Comparison of ENCODE assay signal across 21 cellular contexts in genomic region chr5:28523416-28523815, GRCh38.
DNase-seq lines count a peak whose midpoint lies in the region; ATAC-seq and TF ChIP-seq lines count a peak whose summit lies in the region.
"Had no signal": no experiment of that assay in that cellular context is flagged by ENCODE, and none has a peak within 500 bp of the region (broad histone marks: within the 10 kb centered on the region; RNA-seq: fewer than 3 reads in every experiment).

No MANE protein-coding gene starts in this region.

- H3K36me3 ChIP-seq in RWPE2 (ENCODE audit: low read depth) (no peaks in the 10 kb centered on the region), brain microvascular endothelial cell (replicated peaks) (no peaks in the 10 kb centered on the region), body of pancreas (replicated peaks in 1 of 2; ENCODE audit: insufficient read depth in 1 of 2, low read depth in 2 of 2) (no peaks in the 10 kb centered on the region)
- H3K36me3 ChIP-seq: MG63 had no signal

- peak overlapping the region; percentile 32 for H3K27ac ChIP-seq in RWPE2 (ENCODE audit: poor library complexity, severe bottlenecking)
- H3K27ac ChIP-seq in brain microvascular endothelial cell: peak overlapping the region; percentile 93
- H3K27ac ChIP-seq in body of pancreas: no peak overlapping the region
- H3K27ac ChIP-seq: C4-2B had no signal

- WGBS in body of pancreas, 2 donors: 36 to 42% methylated on average over 1 of the region's 1 CpG

- H3K4me1 ChIP-seq in RWPE2 (ENCODE audit: insufficient read depth, poor library complexity, severe bottlenecking) (peaks cover 19% of the 10 kb centered on the region), body of pancreas (no peaks in the 10 kb centered on the region)
- H3K4me1 ChIP-seq: Caco-2 had no signal

- no peak for TF ChIP-seq CTCF in RWPE2 (IDR thresholded peaks at IDR 0.05; ENCODE audit: poor library complexity, severe bottlenecking)
- TF ChIP-seq CTCF in brain microvascular endothelial cell (IDR thresholded peaks at IDR 0.05; ENCODE audit: low read depth, low read length, missing control alignments): no peak
- no peak for TF ChIP-seq CTCF in nephron (IDR thresholded peaks at IDR 0.05; ENCODE audit: unreplicated experiment in 3 of 3)
- TF ChIP-seq CTCF in body of pancreas (IDR thresholded peaks at IDR 0.05): no peak
- no peak for TF ChIP-seq CTCF in glutamatergic neuron (IDR thresholded peaks at IDR 0.05; ENCODE audit: partially characterized antibody, unreplicated experiment)

- no peaks in the 10 kb centered on the region for H3K27me3 Mint-ChIP-seq in nephron (ENCODE audit: low read depth)
- no peaks in the 10 kb centered on the region for H3K27me3 Mint-ChIP-seq in activated T-cell treated with anti-CD3 and anti-CD28 coated beads, Interleukin-2, amount 50 U/mL, for 24 hours
- H3K27me3 Mint-ChIP-seq in glutamatergic neuron (ENCODE audit: unreplicated experiment): no peaks in the 10 kb centered on the region

- intact Hi-C loops in body of pancreas (cut with DNase I): no loop called here

- DNase-seq in RWPE2 (ENCODE audit: low spot score): no peak
- no peak for DNase-seq in brain microvascular endothelial cell
- no peak for DNase-seq in activated T-cell treated with anti-CD3 and anti-CD28 coated beads, Interleukin-2, amount 50 U/mL, for 24 hours
- DNase-seq in body of pancreas: no peak
- DNase-seq in glutamatergic neuron: no peak
- DNase-seq: Caco-2; CD8-positive, alpha-beta T cell; GDM1; KBM-7; NCI-H1105 treated with DMSO at 0.1 percent for 48 hours; NCI-H2029; NCI-H446; NCI-H524 treated with DMSO at 0.1 percent for 48 hours; NCI-H774; NK-92 treated with Interleukin-12 subunit alpha and Interleukin-12 subunit beta, amount 100 ng/mL, for 24 hours; RPMI8226; SHP77 had no signal

- H3K4me3 Mint-ChIP-seq in nephron (no peak overlapping the region), glutamatergic neuron (ENCODE audit: unreplicated experiment) (no peak overlapping the region)
- no peak overlapping the region for H3K4me3 Mint-ChIP-seq in activated T-cell treated with anti-CD3 and anti-CD28 coated beads, Interleukin-2, amount 50 U/mL, for 24 hours
- H3K4me3 Mint-ChIP-seq: CD8-positive, alpha-beta T cell had no signal

- no peak for TF ChIP-seq POLR2A in body of pancreas (IDR thresholded peaks at IDR 0.05)

- H3K4me3 ChIP-seq in RWPE2 (ENCODE audit: severe bottlenecking) (no peak overlapping the region), brain microvascular endothelial cell (ENCODE audit: low read depth, low read length) (no peak overlapping the region), body of pancreas (no peak overlapping the region)
- H3K4me3 ChIP-seq: MG63 had no signal

- H3K27me3 ChIP-seq in RWPE2 (ENCODE audit: insufficient read depth, poor library complexity, severe bottlenecking) (no peaks in the 10 kb centered on the region), brain microvascular endothelial cell (replicated peaks) (no peaks in the 10 kb centered on the region), body of pancreas (no peaks in the 10 kb centered on the region)
- H3K27me3 ChIP-seq: MG63 had no signal

- H3K27ac Mint-ChIP-seq in nephron (peak overlapping the region; percentile 65 to 91 (median 72)), glutamatergic neuron (ENCODE audit: unreplicated experiment) (no peak overlapping the region)
- H3K27ac Mint-ChIP-seq in activated T-cell treated with anti-CD3 and anti-CD28 coated beads, Interleukin-2, amount 50 U/mL, for 24 hours: no peak overlapping the region
- H3K27ac Mint-ChIP-seq: CD8-positive, alpha-beta T cell had no signal

- H3K9me3 ChIP-seq in RWPE2 (ENCODE audit: severe bottlenecking): no peaks in the 10 kb centered on the region
- no peaks in the 10 kb centered on the region for H3K9me3 ChIP-seq in body of pancreas

- peaks cover 10% of the 10 kb centered on the region for H3K4me1 Mint-ChIP-seq in nephron
- no peaks in the 10 kb centered on the region for H3K4me1 Mint-ChIP-seq in activated T-cell treated with anti-CD3 and anti-CD28 coated beads, Interleukin-2, amount 50 U/mL, for 24 hours (ENCODE audit: low read depth)
- no peaks in the 10 kb centered on the region for H3K4me1 Mint-ChIP-seq in glutamatergic neuron (ENCODE audit: low read depth, unreplicated experiment)

- H3K36me3 Mint-ChIP-seq in nephron (ENCODE audit: low read depth) (no peaks in the 10 kb centered on the region), glutamatergic neuron (ENCODE audit: unreplicated experiment) (no peaks in the 10 kb centered on the region)
- no peaks in the 10 kb centered on the region for H3K36me3 Mint-ChIP-seq in activated T-cell treated with anti-CD3 and anti-CD28 coated beads, Interleukin-2, amount 50 U/mL, for 24 hours (ENCODE audit: low read depth)
- H3K36me3 Mint-ChIP-seq: CD8-positive, alpha-beta T cell had no signal

- ATAC-seq in RWPE2 (ENCODE audit: low read depth) (no peak; the same call in 2 of the 3 replicates), HG03565 (IDR thresholded peaks at IDR 0.05; ENCODE audit: unreplicated experiment) (no peak), body of pancreas (no peak)
- ATAC-seq: CD8-positive, alpha-beta T cell had no signal

- in situ Hi-C loops in brain microvascular endothelial cell (cut with HindIII; ENCODE audit: low pct_ligation_motif_present, low sequenced_read_pairs): no loop called here

- peaks cover 21% of the 10 kb centered on the region for H3K9me3 Mint-ChIP-seq in nephron
- H3K9me3 Mint-ChIP-seq in activated T-cell treated with anti-CD3 and anti-CD28 coated beads, Interleukin-2, amount 50 U/mL, for 24 hours: peaks cover 28% of the 10 kb centered on the region
- H3K9me3 Mint-ChIP-seq in glutamatergic neuron (ENCODE audit: unreplicated experiment): peaks cover 2% of the 10 kb centered on the region

Comparison
In these comparisons a context has a peak if more than half of its experiments do, and no peak if none do; other contexts are left out.
1. H3K27ac ChIP-seq: peak in RWPE2 (single experiment) and brain microvascular endothelial cell (single experiment); none in body of pancreas (0 of 4).
2. H3K27ac Mint-ChIP-seq: peak in nephron (3 of 3); none in activated T-cell treated with anti-CD3 and anti-CD28 coated beads, Interleukin-2, amount 50 U/mL, for 24 hours (single experiment) and glutamatergic neuron (single experiment).